Comparison of ENCODE assay signal across 1 cellular context in the genomic region with DNA sequence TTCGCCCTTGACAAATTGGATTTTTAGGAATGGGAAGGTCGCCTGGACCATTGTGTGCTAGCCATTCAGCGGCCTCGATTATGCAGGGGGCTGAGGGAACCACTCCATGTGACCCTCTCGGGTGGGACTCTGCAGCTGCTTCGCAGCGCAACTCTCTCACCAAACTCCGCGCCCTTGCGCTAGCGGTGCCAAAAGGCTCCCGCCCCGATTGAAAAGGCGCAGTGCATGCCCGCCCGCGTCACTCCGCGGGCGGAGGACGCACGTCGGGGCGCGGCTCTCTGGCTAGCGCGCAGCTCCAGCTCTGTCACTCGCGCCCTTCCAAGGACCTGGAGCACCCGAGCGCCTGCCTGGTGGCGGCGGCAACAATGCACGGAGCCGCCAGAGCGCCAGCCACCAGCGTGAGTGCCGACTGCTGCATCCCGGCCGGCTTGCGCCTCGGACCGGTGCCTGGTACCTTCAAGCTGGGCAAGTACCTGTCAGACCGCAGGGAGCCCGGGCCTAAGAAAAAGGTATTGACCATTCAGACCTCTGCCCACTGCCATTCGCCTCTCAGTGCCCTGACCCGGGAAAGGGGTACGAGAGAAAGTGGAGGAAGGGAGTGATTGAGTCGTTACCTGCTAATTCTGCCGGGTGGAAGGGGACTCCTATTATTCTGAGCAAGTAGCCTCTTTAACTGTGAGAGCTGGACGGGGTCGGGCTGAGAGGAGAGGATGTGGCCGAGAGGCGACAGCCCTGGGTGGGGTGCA.
TF ChIP-seq lines count a peak whose summit lies in the region.

Gene PRDM13 (plus strand): TSS at position 164 of the 746 bp plus-strand sequence. CDS start 202 bp downstream, at position 366.

TF ChIP-seq in GM12878, 131 proteins besides CTCF, POLR2A, EP300 and RAD21:
- TF ChIP-seq SIX5 (IDR thresholded peaks at IDR 0.05; ENCODE audit: low read depth, low read length, severe bottlenecking) = no peak
- TF ChIP-seq PML (IDR thresholded peaks at IDR 0.05; ENCODE audit: low read length) = no peak
- TF ChIP-seq RB1 (IDR thresholded peaks at IDR 0.05; ENCODE audit: borderline replicate concordance) = no peak
- TF ChIP-seq EZH2 (IDR thresholded peaks at IDR 0.05; ENCODE audit: borderline replicate concordance, control insufficient read depth, low read depth, low read length) = 0 out of 2 replicates have a peak, but pooled peaks have one; percentile 41
- no peak for TF ChIP-seq JUNB (IDR thresholded peaks at IDR 0.05)
- no peak for TF ChIP-seq JUND (IDR thresholded peaks at IDR 0.05; ENCODE audit: low read depth, low read length)
- peak; percentile 69 for TF ChIP-seq HDAC6 (IDR thresholded peaks at IDR 0.05; ENCODE audit: unreplicated experiment)
- TF ChIP-seq MYB (IDR thresholded peaks at IDR 0.05; ENCODE audit: borderline replicate concordance, low read depth, low read length) = no peak
